In genomic region chr9:33076360-33077004, GRCh38 we compare ENCODE assay signal across 8 cellular contexts. TPM values are rescaled to one million over a fixed set of nuclear protein-coding genes. Genes with fewer than 3 reads are reported as not detected.
DNase-seq lines count a peak whose midpoint lies in the region; ATAC-seq and TF ChIP-seq lines count a peak whose summit lies in the region.

Gene SMU1 (minus strand): TSS chr9:33076674. CDS start chr9:33076608, 66 bp downstream.

- peak within 1 kb of the TSS; percentile 99 for H3K27ac Mint-ChIP-seq in T-helper 1 cell treated with Interleukin-12 subunit alpha and Interleukin-12 subunit beta and Interleukin-4 antibody, amounts not matched to agents 30 μg/mL and 1 μg/mL, for 36 hours

- peak within 1 kb of the TSS; percentile 90 for H3K27ac ChIP-seq in upper lobe of right lung

- H3K4me3 Mint-ChIP-seq in T-helper 1 cell treated with Interleukin-12 subunit alpha and Interleukin-12 subunit beta and Interleukin-4 antibody, amounts not matched to agents 30 μg/mL and 1 μg/mL, for 36 hours = peak within 1 kb of the TSS; percentile 98

- H3K9me3 ChIP-seq in upper lobe of right lung = no peaks in the 10 kb centered on the region

- peaks cover 12% of the 10 kb centered on the region for H3K4me1 ChIP-seq in upper lobe of right lung

- H3K36me3 Mint-ChIP-seq in T-helper 1 cell treated with Interleukin-12 subunit alpha and Interleukin-12 subunit beta and Interleukin-4 antibody, amounts not matched to agents 30 μg/mL and 1 μg/mL, for 36 hours (ENCODE audit: low read depth) = peaks cover 20% of the 10 kb centered on the region

- intact Hi-C loops in left cardiac atrium (cut with DNase I) = no loop called here
- intact Hi-C loops in posterior vena cava (cut with DNase I) = no loop called here
- intact Hi-C loops in upper lobe of right lung (cut with DNase I) = no loop called here

- ATAC-seq in HG02884 (IDR thresholded peaks at IDR 0.05; ENCODE audit: unreplicated experiment) (peak; percentile 98), left cardiac atrium (peak; percentile 99), upper lobe of right lung (peak; percentile 99)

- H3K9me3 Mint-ChIP-seq in T-helper 1 cell treated with Interleukin-12 subunit alpha and Interleukin-12 subunit beta and Interleukin-4 antibody, amounts not matched to agents 30 μg/mL and 1 μg/mL, for 36 hours = no peaks in the 10 kb centered on the region

- TF ChIP-seq CTCF in GM13977 (IDR thresholded peaks at IDR 0.05; ENCODE audit: extremely low read depth, insufficient read depth, missing control alignments) (no peak), upper lobe of right lung (IDR thresholded peaks at IDR 0.05) (no peak)

- peaks cover 19% of the 10 kb centered on the region for H3K36me3 ChIP-seq in upper lobe of right lung

- DNase-seq in GM13977 (ENCODE audit: low spot score) = peak; percentile 97
- peak; percentile 97 for DNase-seq in NCI-H1694 (lab: John Stamatoyannopoulos, UW)
- peak; percentile 96 for DNase-seq in amniotic stem cell (lab: John Stamatoyannopoulos, UW)
- peak; percentile 98 for DNase-seq in left cardiac atrium
- peak; percentile 99 for DNase-seq in posterior vena cava (ENCODE audit: low spot score)
- peak; percentile 98 for DNase-seq in upper lobe of right lung

- H3K27me3 Mint-ChIP-seq in T-helper 1 cell treated with Interleukin-12 subunit alpha and Interleukin-12 subunit beta and Interleukin-4 antibody, amounts not matched to agents 30 μg/mL and 1 μg/mL, for 36 hours (ENCODE audit: low read depth) = no peaks in the 10 kb centered on the region

- H3K4me1 Mint-ChIP-seq in T-helper 1 cell treated with Interleukin-12 subunit alpha and Interleukin-12 subunit beta and Interleukin-4 antibody, amounts not matched to agents 30 μg/mL and 1 μg/mL, for 36 hours (ENCODE audit: low read depth) = peaks cover 25% of the 10 kb centered on the region

- in situ Hi-C loops in GM13977 (cut with MboI; ENCODE audit: low pct_unique_long_range_greater_than_20kb, low sequenced_read_pairs, unreplicated experiment) = no loop called here

- H3K27me3 ChIP-seq in upper lobe of right lung = no peaks in the 10 kb centered on the region

- peak within 1 kb of the TSS; percentile 68 for H3K4me3 ChIP-seq in upper lobe of right lung

RNA-seq across cellular contexts. Expression of gene SMU1, which starts in this region (rescaled TPM):
- total RNA-seq in left cardiac atrium = 10 to 100 TPM; 14.2 to 16.7 TPM
- 10 to 100 TPM; 15.8 to 16.8 TPM for total RNA-seq in posterior vena cava
- 19.2 TPM for total RNA-seq in upper lobe of right lung

Comparison
In these comparisons a context has a peak if more than half of its experiments do, and no peak if none do; other contexts are left out.
1. Peak in every context shown above with its lines: DNase-seq, ATAC-seq, H3K4me3 ChIP-seq and H3K27ac ChIP-seq.